10 cellular contexts compared by ENCODE assay signal in the genomic region with DNA sequence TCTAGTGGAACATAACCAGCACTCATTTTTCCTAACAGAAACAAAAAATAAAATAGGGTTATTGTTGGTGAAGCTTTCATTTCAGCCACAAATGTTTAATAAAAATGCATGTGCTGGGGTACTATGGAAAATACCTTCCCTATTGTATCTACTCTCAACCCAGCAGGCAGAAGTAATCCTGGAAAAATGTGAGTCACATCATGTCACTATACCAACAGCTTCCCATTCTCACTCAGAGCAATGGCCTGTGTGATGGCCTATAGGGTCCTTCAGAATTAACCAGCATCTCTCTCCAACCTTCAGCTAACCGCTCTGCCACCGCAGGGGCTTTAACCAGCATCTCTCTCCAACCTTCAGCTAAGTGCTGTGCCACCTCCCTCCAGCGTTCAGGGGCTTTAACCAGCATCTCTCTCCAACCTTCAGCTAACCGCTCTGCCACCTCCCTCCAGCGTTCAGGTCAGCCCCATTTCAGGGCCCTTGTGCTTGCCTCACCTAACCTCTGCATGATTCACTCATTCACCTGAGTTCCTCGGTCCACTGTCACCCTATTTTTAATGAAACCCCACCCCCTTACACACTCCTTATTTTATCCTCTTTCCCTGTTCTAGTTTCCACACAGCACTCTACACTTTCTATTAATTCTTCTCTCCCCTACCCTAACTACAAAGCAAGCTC. TPM values are rescaled to one million over a fixed set of nuclear protein-coding genes. Genes with fewer than 3 reads are reported as not detected.
A peak's percentile ranks its signal among the peaks of the same experiment; 100 is the strongest.
DNase-seq lines count a peak whose midpoint lies in the region; ATAC-seq, FAIRE-seq and TF ChIP-seq lines count a peak whose summit lies in the region.
"Had no signal": no experiment of that assay in that cellular context is flagged by ENCODE, and none has a peak within 500 bp of the region (broad histone marks: within the 10 kb centered on the region; RNA-seq: fewer than 3 reads in every experiment).

No MANE protein-coding gene starts in this region.

- CTCF ChIA-PET in CD4-positive, alpha-beta T cell (lab: Charles Lee), result interaction anchor here (1.3 kb wide), 1 partner anchor 16 kb away, joined by 3 read pairs; no protein-coding TSS in a partner anchor
- CTCF ChIA-PET in naive thymus-derived CD4-positive, alpha-beta T cell (lab: Charles Lee), result interaction anchor here (0.8 to 0.9 kb wide), 2 partner anchors 28 to 89 kb away, joined by 3 read pairs; no protein-coding TSS in a partner anchor

- peaks cover 72% of the 10 kb centered on the region for H3K4me1 Mint-ChIP-seq in CD4-positive, alpha-beta T cell (ENCODE audit: low read depth)
- H3K4me1 Mint-ChIP-seq in naive thymus-derived CD4-positive, alpha-beta T cell, result peaks cover 18 to 77% (median 66%) of the 10 kb centered on the region in 7 donors

- H3K4me1 ChIP-seq in naive thymus-derived CD4-positive, alpha-beta T cell (ENCODE audit: control insufficient read depth in 2 of 2, insufficient read depth in 2 of 2, low read length in 2 of 2), result peaks cover 10 to 25% of the 10 kb centered on the region in 2 donors

- ATAC-seq in CD4-positive, alpha-beta T cell (ENCODE audit: poor library complexity), result no peak
- ATAC-seq in naive thymus-derived CD4-positive, alpha-beta T cell, result no peak

- no peaks in the 10 kb centered on the region for H3K9me3 ChIP-seq in CD4-positive, alpha-beta T cell (ENCODE audit: control insufficient read depth, low read length)
- H3K9me3 ChIP-seq in naive thymus-derived CD4-positive, alpha-beta T cell (ENCODE audit: control insufficient read depth in 2 of 3, low read length in 3 of 3), result no peaks in the 10 kb centered on the region

- no peak for DNase-seq in CD4-positive, alpha-beta T cell
- DNase-seq in HTR-8/SVneo (ENCODE audit: insufficient read length, low spot score), result peak; percentile 42
- DNase-seq in bronchial epithelial cell (ENCODE audit: low read depth), result no peak
- no peak for DNase-seq in naive thymus-derived CD4-positive, alpha-beta T cell
- DNase-seq in G401 (ENCODE audit: low spot score), result no peak
- no peak for DNase-seq in head of caudate nucleus
- no peak for DNase-seq in middle frontal gyrus (ENCODE audit: extremely low spot score, low spot score)
- DNase-seq in GM12891 (ENCODE audit: insufficient read length, low spot score), result no peak
- DNase-seq: KBM-7, NCI-H526 treated with DMSO at 0.1 percent for 48 hours had no signal

- no peaks in the 10 kb centered on the region for H3K27me3 ChIP-seq in CD4-positive, alpha-beta T cell (ENCODE audit: control insufficient read depth, insufficient read depth, low read length)
- H3K27me3 ChIP-seq in bronchial epithelial cell (ENCODE audit: control insufficient read depth, insufficient read depth, low read length), result no peaks in the 10 kb centered on the region
- no peaks in the 10 kb centered on the region for H3K27me3 ChIP-seq in naive thymus-derived CD4-positive, alpha-beta T cell (ENCODE audit: control insufficient read depth in 2 of 2, insufficient read depth in 2 of 2, low read length in 2 of 2)

- H3K36me3 ChIP-seq in bronchial epithelial cell (ENCODE audit: control insufficient read depth, insufficient read depth, low read length), result no peaks in the 10 kb centered on the region
- no peaks in the 10 kb centered on the region for H3K36me3 ChIP-seq in naive thymus-derived CD4-positive, alpha-beta T cell (ENCODE audit: control insufficient read depth in 2 of 3, insufficient read depth in 3 of 3, low read length in 3 of 3)

- POLR2A ChIA-PET in CD4-positive, alpha-beta T cell (lab: Charles Lee), result no interaction called here
- POLR2A ChIA-PET in naive thymus-derived CD4-positive, alpha-beta T cell (lab: Charles Lee), result no interaction called here

- no peaks in the 10 kb centered on the region for H3K27me3 Mint-ChIP-seq in CD4-positive, alpha-beta T cell
- no peaks in the 10 kb centered on the region for H3K27me3 Mint-ChIP-seq in naive thymus-derived CD4-positive, alpha-beta T cell

- no peak overlapping the region for H3K4me3 Mint-ChIP-seq in CD4-positive, alpha-beta T cell
- H3K4me3 Mint-ChIP-seq in naive thymus-derived CD4-positive, alpha-beta T cell, result peak overlapping the region in 3 of 10 donors; percentile 1 to 46 (median 16)

- intact Hi-C loops in CD4-positive, alpha-beta T cell (cut with DNase I, micrococcal nuclease), result loop anchor here in 1 of 2 experiments (5.0 kb wide), 1 partner anchor 35 kb away; a partner anchor contains a TSS
- intact Hi-C loops in naive thymus-derived CD4-positive, alpha-beta T cell (cut with micrococcal nuclease), result no loop called here
- intact Hi-C loops in head of caudate nucleus (cut with DNase I), result no loop called here

- H3K36me3 Mint-ChIP-seq in CD4-positive, alpha-beta T cell (ENCODE audit: low read depth), result peaks cover 22% of the 10 kb centered on the region
- H3K36me3 Mint-ChIP-seq in naive thymus-derived CD4-positive, alpha-beta T cell, result peaks cover 0 to 21% (median 13%) of the 10 kb centered on the region in 5 donors

- H3K27ac Mint-ChIP-seq in CD4-positive, alpha-beta T cell, result peak overlapping the region; percentile 52
- H3K27ac Mint-ChIP-seq in naive thymus-derived CD4-positive, alpha-beta T cell, result peak overlapping the region in 8 of 9 donors; percentile 10 to 73 (median 14)

- no peak for TF ChIP-seq CTCF in CD4-positive, alpha-beta T cell (IDR thresholded peaks at IDR 0.05)
- no peak for TF ChIP-seq CTCF in bronchial epithelial cell (IDR thresholded peaks at IDR 0.05; ENCODE audit: insufficient read depth, low read length, severe bottlenecking)

- in situ Hi-C loops in G401 (cut with HindIII; ENCODE audit: low sequenced_read_pairs), result no loop called here

- no peak overlapping the region for H3K27ac ChIP-seq in CD4-positive, alpha-beta T cell (ENCODE audit: low read depth, low read length)
- no peak overlapping the region for H3K27ac ChIP-seq in naive thymus-derived CD4-positive, alpha-beta T cell (ENCODE audit: low read depth, low read length)

- FAIRE-seq in HTR-8/SVneo (lab: Jason Lieb, UNC) (no peak), bronchial epithelial cell (lab: Jason Lieb, UNC) (peak; percentile 58), GM12891 (lab: Jason Lieb, UNC) (no peak)

- no peak for TF ChIP-seq POLR2A in GM12891 (IDR thresholded peaks at IDR 0.05; ENCODE audit: low read depth, low read length)

- no peaks in the 10 kb centered on the region for H3K9me3 Mint-ChIP-seq in CD4-positive, alpha-beta T cell
- peaks cover 0 to 6% (median under 1%) of the 10 kb centered on the region in 11 donors for H3K9me3 Mint-ChIP-seq in naive thymus-derived CD4-positive, alpha-beta T cell

- no peak overlapping the region for H3K4me3 ChIP-seq in bronchial epithelial cell (ENCODE audit: low read depth, low read length)
- no peak overlapping the region for H3K4me3 ChIP-seq in naive thymus-derived CD4-positive, alpha-beta T cell (ENCODE audit: low read length)

TF ChIP-seq in GM12891, 5 proteins besides CTCF, POLR2A, EP300 and RAD21:
- TF ChIP-seq TAF1 (IDR thresholded peaks at IDR 0.05; ENCODE audit: low read depth, low read length) (no peak), POU2F2 (IDR thresholded peaks at IDR 0.05; ENCODE audit: low read depth, low read length) (no peak), PAX5 (IDR thresholded peaks at IDR 0.05; ENCODE audit: insufficient read depth, low read length, severe bottlenecking) (no peak), POLR2AphosphoS5 (IDR thresholded peaks at IDR 0.05; ENCODE audit: low read depth, low read length) (no peak), SPI1 (IDR thresholded peaks at IDR 0.05; ENCODE audit: low read depth, low read length) (no peak)
TF ChIP-seq in GM12891: peak in this region for 0.

RNA-seq across cellular contexts. Expression of a gene that starts 34.0 kb away (rescaled TPM):
- total RNA-seq in CD4-positive, alpha-beta T cell, result 10 to 100 TPM; 58.5 to 58.8 TPM
- 39.2 and 42.2 TPM in 2 replicates for total RNA-seq in bronchial epithelial cell
- 10 to 100 TPM; 50.1 to 63.7 (median 56.6) TPM for total RNA-seq in naive thymus-derived CD4-positive, alpha-beta T cell
- 10 to 100 TPM; 55.1 to 68.9 TPM for polyA plus RNA-seq in naive thymus-derived CD4-positive, alpha-beta T cell
- total RNA-seq in G401 (2014; rRNA removed; shearing (Covaris generic)), result 43.3 and 70.9 TPM in 2 replicates
- 48.9 TPM for polyA plus RNA-seq in GM12891 (2012; ENCODE audit: low read depth, missing spikeins)
